25 cellular contexts compared by ENCODE assay signal in the genomic region with DNA sequence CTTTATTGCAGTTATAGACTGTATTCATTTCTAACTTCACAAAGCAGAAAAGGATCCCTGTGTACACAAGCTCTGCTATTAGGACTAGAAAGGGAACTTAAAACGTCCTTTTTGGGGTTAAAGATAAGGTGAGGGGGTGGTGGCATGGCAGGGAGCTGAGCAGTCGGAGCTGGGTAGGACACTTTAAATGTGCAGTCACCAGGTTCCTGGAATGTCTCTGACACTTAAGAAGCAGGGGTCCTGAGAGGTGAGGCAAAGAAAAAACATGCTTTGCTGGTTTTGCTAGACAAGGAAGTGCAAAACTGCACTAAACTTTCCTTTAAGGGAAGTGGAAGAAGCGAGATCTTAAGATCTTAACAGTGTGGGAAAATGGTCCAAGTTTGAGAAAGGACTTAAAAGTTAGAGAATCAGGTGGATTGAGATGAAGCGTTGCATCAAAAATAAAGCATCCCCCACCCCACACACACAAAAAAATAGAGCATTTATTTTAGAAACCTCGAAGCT.
DNase-seq lines count a peak whose midpoint lies in the region; ATAC-seq and TF ChIP-seq lines count a peak whose summit lies in the region.
"Had no signal": no experiment of that assay in that cellular context is flagged by ENCODE, and none has a peak within 500 bp of the region (broad histone marks: within the 10 kb centered on the region; RNA-seq: fewer than 3 reads in every experiment).

No MANE protein-coding gene starts in this region.

- H3K36me3 ChIP-seq in HEK293 (ENCODE audit: control insufficient read depth in 2 of 2, insufficient read depth in 1 of 2, low read length in 2 of 2): no peaks in the 10 kb centered on the region
- H3K36me3 ChIP-seq in upper lobe of right lung: no peaks in the 10 kb centered on the region
- H3K36me3 ChIP-seq in MG63: no peaks in the 10 kb centered on the region
- H3K36me3 ChIP-seq: ascending aorta, gastrocnemius medialis, left ventricle myocardium inferior, SJCRH30, transverse colon had no signal

- H3K4me1 ChIP-seq in HEK293 (ENCODE audit: control insufficient read depth, insufficient read depth, low read length) (no peaks in the 10 kb centered on the region), upper lobe of right lung (peaks cover 7% of the 10 kb centered on the region)
- H3K4me1 ChIP-seq: ascending aorta, SJCRH30 had no signal

- no peaks in the 10 kb centered on the region for H3K27me3 ChIP-seq in upper lobe of right lung
- peaks cover 2% of the 10 kb centered on the region; the same call in 1 of the 2 replicates for H3K27me3 ChIP-seq in MG63
- H3K27me3 ChIP-seq: ascending aorta, gastrocnemius medialis, SJCRH30 had no signal

- H3K27ac Mint-ChIP-seq in stimulated activated naive CD8-positive, alpha-beta T cell treated with anti-CD3 and anti-CD28 coated beads, Interleukin-15, amount 100 ng/mL, for 72 hours: no peak overlapping the region
- H3K27ac Mint-ChIP-seq in naive thymus-derived CD8-positive, alpha-beta T cell: peak overlapping the region in 2 of 10 donors; percentile 3 to 43
- H3K27ac Mint-ChIP-seq: activated naive CD8-positive, alpha-beta T cell treated with anti-CD3 and anti-CD28 coated beads, Interleukin-2, amount 10 ng/mL, durations not matched to agents 7 days and 5 days; activated T-cell treated with anti-CD3 and anti-CD28 coated beads, Interleukin-2, amount 50 U/mL, for 24 hours had no signal

- ATAC-seq in left colon (peak; percentile 19), upper lobe of right lung (peak; percentile 73)
- no peak for ATAC-seq in stimulated activated naive CD8-positive, alpha-beta T cell treated with anti-CD3 and anti-CD28 coated beads, Interleukin-15, amount 100 ng/mL, for 72 hours
- ATAC-seq in naive thymus-derived CD8-positive, alpha-beta T cell: no peak
- ATAC-seq: gastrocnemius medialis; naive thymus-derived CD4-positive, alpha-beta T cell had no signal

- H3K4me3 ChIP-seq in HEK293 (ENCODE audit: low read depth, low read length): no peak overlapping the region
- H3K4me3 ChIP-seq in upper lobe of right lung: no peak overlapping the region
- H3K4me3 ChIP-seq in MG63: no peak overlapping the region
- H3K4me3 ChIP-seq: ascending aorta, gastrocnemius medialis, GM23248, left ventricle myocardium inferior, SJCRH30, smooth muscle cell, transverse colon had no signal

- peaks cover 14% of the 10 kb centered on the region for H3K27me3 Mint-ChIP-seq in stimulated activated naive CD8-positive, alpha-beta T cell treated with anti-CD3 and anti-CD28 coated beads, Interleukin-15, amount 100 ng/mL, for 72 hours
- H3K27me3 Mint-ChIP-seq in naive thymus-derived CD8-positive, alpha-beta T cell: peaks cover 0 to 15% (median 8%) of the 10 kb centered on the region in 5 donors

- no peaks in the 10 kb centered on the region for H3K9me3 ChIP-seq in HEK293 (ENCODE audit: control insufficient read depth, insufficient read depth, low read depth, low read length)
- H3K9me3 ChIP-seq in upper lobe of right lung: no peaks in the 10 kb centered on the region
- H3K9me3 ChIP-seq in MG63: no peaks in the 10 kb centered on the region
- H3K9me3 ChIP-seq: ascending aorta, gastrocnemius medialis, left ventricle myocardium inferior, SJCRH30, transverse colon had no signal

- POLR2A ChIA-PET in HEK293 (lab: Yijun Ruan, JAX): interaction anchor here (0.6 kb wide), 1 partner anchor 19 kb away, joined by 3 read pairs; no protein-coding TSS in a partner anchor
- POLR2A ChIA-PET in naive thymus-derived CD8-positive, alpha-beta T cell (lab: Charles Lee): no interaction called here

- peaks cover 64% of the 10 kb centered on the region for H3K4me1 Mint-ChIP-seq in stimulated activated naive CD8-positive, alpha-beta T cell treated with anti-CD3 and anti-CD28 coated beads, Interleukin-15, amount 100 ng/mL, for 72 hours
- H3K4me1 Mint-ChIP-seq in naive thymus-derived CD8-positive, alpha-beta T cell: peaks cover 3 to 26% (median 21%) of the 10 kb centered on the region in 4 donors

- CTCF ChIA-PET in HEK293 (lab: Yijun Ruan, JAX): interaction anchor here (0.6 to 0.7 kb wide), 2 partner anchors 51 to 163 kb away, joined by 3 to 6 read pairs; no protein-coding TSS in a partner anchor

- H3K36me3 Mint-ChIP-seq in naive thymus-derived CD8-positive, alpha-beta T cell: no peaks in the 10 kb centered on the region
- H3K36me3 Mint-ChIP-seq: activated naive CD8-positive, alpha-beta T cell treated with anti-CD3 and anti-CD28 coated beads, Interleukin-2, amount 10 ng/mL, durations not matched to agents 7 days and 5 days; naive thymus-derived CD4-positive, alpha-beta T cell had no signal

- H3K9me3 Mint-ChIP-seq in stimulated activated naive CD8-positive, alpha-beta T cell treated with anti-CD3 and anti-CD28 coated beads, Interleukin-15, amount 100 ng/mL, for 72 hours: no peaks in the 10 kb centered on the region
- no peaks in the 10 kb centered on the region for H3K9me3 Mint-ChIP-seq in naive thymus-derived CD8-positive, alpha-beta T cell
- H3K9me3 Mint-ChIP-seq: activated naive CD8-positive, alpha-beta T cell treated with anti-CD3 and anti-CD28 coated beads, Interleukin-2, amount 10 ng/mL, durations not matched to agents 7 days and 5 days; activated T-cell treated with anti-CD3 and anti-CD28 coated beads, Interleukin-2, amount 50 U/mL, for 24 hours; naive thymus-derived CD4-positive, alpha-beta T cell had no signal

- peak; percentile 3 for DNase-seq in SKM-1 (lab: John Stamatoyannopoulos, UW; ENCODE audit: unreplicated experiment)
- no peak for DNase-seq in left colon
- no peak for DNase-seq in upper lobe of right lung
- DNase-seq in MG63: no peak
- DNase-seq in stimulated activated naive CD8-positive, alpha-beta T cell treated with anti-CD3 and anti-CD28 coated beads, Interleukin-15, amount 100 ng/mL, for 72 hours: no peak
- no peak for DNase-seq in naive thymus-derived CD8-positive, alpha-beta T cell
- DNase-seq: activated CD8-positive, alpha-beta memory T cell treated with anti-CD3 and anti-CD28 coated beads for 24 hours; activated gamma-delta T cell; activated naive CD8-positive, alpha-beta T cell treated with anti-CD3 and anti-CD28 coated beads, Interleukin-2, amount 10 ng/mL, durations not matched to agents 7 days and 5 days; activated T-cell treated with anti-CD3 and anti-CD28 coated beads, Interleukin-2, amount 50 U/mL, for 24 hours; EL; gastrocnemius medialis; GM23248; left ventricle myocardium inferior; naive thymus-derived CD4-positive, alpha-beta T cell; NCI-H1092 treated with DMSO at 0.1 percent for 48 hours; NCI-H526; SJCRH30; stimulated activated CD4-positive, alpha-beta T cell treated with anti-CD3 and anti-CD28 coated beads, Interleukin-1b, Interleukin-23, amount 100 ng/mL, for 48 hours; T-helper 1 cell; transverse colon had no signal

- intact Hi-C loops in left colon (cut with DNase I, micrococcal nuclease): no loop called here
- intact Hi-C loops in upper lobe of right lung (cut with DNase I): no loop called here

- H3K27ac ChIP-seq in HEK293 (ENCODE audit: extremely low read depth, low read depth, low read length) (no peak overlapping the region), upper lobe of right lung (no peak overlapping the region)
- H3K27ac ChIP-seq: ascending aorta, C4-2B, gastrocnemius medialis, GM23248, left ventricle myocardium inferior, SJCRH30, transverse colon had no signal

- TF ChIP-seq CTCF in HEK293 (tag by site-specific recombination; IDR thresholded peaks at IDR 0.05) (no peak), upper lobe of right lung (IDR thresholded peaks at IDR 0.05) (no peak)

- H3K4me3 Mint-ChIP-seq in stimulated activated naive CD8-positive, alpha-beta T cell treated with anti-CD3 and anti-CD28 coated beads, Interleukin-15, amount 100 ng/mL, for 72 hours: peak overlapping the region in 1 of 2 donors; percentile 1
- no peak overlapping the region for H3K4me3 Mint-ChIP-seq in naive thymus-derived CD8-positive, alpha-beta T cell
- H3K4me3 Mint-ChIP-seq: activated naive CD8-positive, alpha-beta T cell treated with anti-CD3 and anti-CD28 coated beads, Interleukin-2, amount 10 ng/mL, durations not matched to agents 7 days and 5 days; activated T-cell treated with anti-CD3 and anti-CD28 coated beads, Interleukin-2, amount 50 U/mL, for 24 hours; naive thymus-derived CD4-positive, alpha-beta T cell had no signal

TF ChIP-seq in HEK293, 187 proteins besides CTCF, POLR2A, EP300 and RAD21:
- TF ChIP-seq FEZF1 (tag by site-specific recombination; IDR thresholded peaks at IDR 0.05) (peak; percentile 60), ZNF266 (tag by site-specific recombination; IDR thresholded peaks at IDR 0.05; ENCODE audit: low read depth) (no peak)

Comparison
In these comparisons a context has a peak if more than half of its experiments do, and no peak if none do; other contexts are left out.
1. ATAC-seq: peak in left colon (single experiment) and upper lobe of right lung (single experiment); none in stimulated activated naive CD8-positive, alpha-beta T cell treated with anti-CD3 and anti-CD28 coated beads, Interleukin-15, amount 100 ng/mL, for 72 hours (single experiment) and naive thymus-derived CD8-positive, alpha-beta T cell (0 of 2).